ENCODE assay signal across 3 cellular contexts in the genomic region with DNA sequence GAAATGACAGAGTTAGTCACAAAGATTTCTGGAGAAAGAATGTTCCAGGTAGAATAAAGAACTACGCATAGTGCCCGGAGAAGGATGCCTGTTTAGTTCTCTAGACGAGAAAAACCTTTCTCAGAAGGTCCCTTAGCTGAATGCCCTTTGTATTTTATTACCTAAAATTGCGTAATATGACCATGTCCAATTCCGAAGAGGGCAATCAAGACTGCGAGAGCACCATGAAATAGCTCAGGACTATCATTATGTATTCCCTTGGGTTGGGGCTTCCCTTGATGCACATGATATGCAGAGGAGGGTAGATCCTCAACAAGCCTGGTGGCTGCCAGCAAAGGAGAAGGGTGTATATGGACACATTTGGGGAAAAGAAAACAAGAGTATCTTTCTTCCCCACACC.
TF ChIP-seq lines count a peak whose summit lies in the region.

No MANE protein-coding gene starts in this region.

TF ChIP-seq in HepG2, 621 proteins besides CTCF, POLR2A, EP300 and RAD21:
- TF ChIP-seq ZNF317 (CRISPR knock-in tag; IDR thresholded peaks at IDR 0.05): no peak
- TF ChIP-seq CEBPB (IDR thresholded peaks at IDR 0.05; ENCODE audit: borderline replicate concordance, low read depth, low read length): 0 out of 2 replicates have a peak, but pooled peaks have one; percentile 3

TF ChIP-seq in IMR-90, 13 proteins besides CTCF, POLR2A, EP300 and RAD21:
- no peak for TF ChIP-seq RCOR1 (IDR thresholded peaks at IDR 0.05; ENCODE audit: insufficient replicate concordance, low read length)
- peak; percentile 76 for TF ChIP-seq CEBPB (IDR thresholded peaks at IDR 0.05; ENCODE audit: low read depth, low read length)

TF ChIP-seq in endothelial cell of umbilical vein, 7 proteins besides CTCF, POLR2A, EP300 and RAD21:
- TF ChIP-seq FOS (IDR thresholded peaks at IDR 0.05; ENCODE audit: borderline replicate concordance, insufficient read depth, low read length) (no peak), POLR2AphosphoS5 (IDR thresholded peaks at IDR 0.05; ENCODE audit: insufficient read depth, low read depth, low read length) (no peak), EZH2 (IDR thresholded peaks at IDR 0.05; ENCODE audit: borderline replicate concordance, low read depth, low read length, severe bottlenecking) (no peak), MYC (IDR thresholded peaks at IDR 0.05; ENCODE audit: low read depth, low read length) (no peak), GATA2 (IDR thresholded peaks at IDR 0.05; ENCODE audit: insufficient read depth, insufficient read length, low read depth, low read length) (no peak), JUN (IDR thresholded peaks at IDR 0.05; ENCODE audit: borderline replicate concordance, insufficient read depth, insufficient read length, low read depth) (no peak)
- TF ChIP-seq, protein P1, sequence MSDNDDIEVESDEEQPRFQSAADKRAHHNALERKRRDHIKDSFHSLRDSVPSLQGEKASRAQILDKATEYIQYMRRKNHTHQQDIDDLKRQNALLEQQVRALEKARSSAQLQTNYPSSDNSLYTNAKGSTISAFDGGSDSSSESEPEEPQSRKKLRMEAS (IDR thresholded peaks at IDR 0.05; ENCODE audit: insufficient read depth, insufficient read length): no peak
